ENCODE assay signal across 8 cellular contexts in genomic region chr1:156767879-156768608, GRCh38. TPM values are rescaled to one million over a fixed set of nuclear protein-coding genes. Genes with fewer than 3 reads are reported as not detected.
DNase-seq lines count a peak whose midpoint lies in the region; ATAC-seq and TF ChIP-seq lines count a peak whose summit lies in the region.

No MANE protein-coding gene starts in this region.

- ATAC-seq in naive thymus-derived CD4-positive, alpha-beta T cell = no peak

- H3K9me3 Mint-ChIP-seq in endothelial cell (ENCODE audit: unreplicated experiment) = no peaks in the 10 kb centered on the region
- peaks cover 0 to 3% (median 0%) of the 10 kb centered on the region in 11 donors for H3K9me3 Mint-ChIP-seq in naive thymus-derived CD4-positive, alpha-beta T cell

- POLR2A ChIA-PET in naive thymus-derived CD4-positive, alpha-beta T cell (lab: Charles Lee) = interaction anchor here (0.5 to 5.9 kb wide), 14 partner anchors 16 to 1058 kb away, joined by 3 to 74 read pairs (median 7); partner anchors contain the start of genes HDGF, ISG20L2, MEF2D and METTL25B

- peaks cover 6% of the 10 kb centered on the region for H3K27me3 Mint-ChIP-seq in endothelial cell (ENCODE audit: unreplicated experiment)
- H3K27me3 Mint-ChIP-seq in naive thymus-derived CD4-positive, alpha-beta T cell = no peaks in the 10 kb centered on the region

- H3K4me3 ChIP-seq in HFF-Myc (replicated peaks; ENCODE audit: low read depth, low read length) = peak overlapping the region; percentile 67
- peak overlapping the region; percentile 89 for H3K4me3 ChIP-seq in naive thymus-derived CD4-positive, alpha-beta T cell (ENCODE audit: low read length)

- H3K27ac Mint-ChIP-seq in endothelial cell (ENCODE audit: unreplicated experiment) = peak overlapping the region; percentile 70
- peak overlapping the region in 2 of 9 donors; percentile 88 to 91 for H3K27ac Mint-ChIP-seq in naive thymus-derived CD4-positive, alpha-beta T cell

- peaks cover 26 to 41% of the 10 kb centered on the region in 2 donors for H3K4me1 ChIP-seq in naive thymus-derived CD4-positive, alpha-beta T cell (ENCODE audit: control insufficient read depth in 2 of 2, insufficient read depth in 2 of 2, low read length in 2 of 2)

- peak overlapping the region; percentile 98 for H3K27ac ChIP-seq in naive thymus-derived CD4-positive, alpha-beta T cell (ENCODE audit: low read depth, low read length)

- no peak overlapping the region for H3K4me3 Mint-ChIP-seq in endothelial cell (ENCODE audit: unreplicated experiment)
- H3K4me3 Mint-ChIP-seq in naive thymus-derived CD4-positive, alpha-beta T cell = no peak overlapping the region

- TF ChIP-seq CTCF in HFF-Myc (IDR thresholded peaks at IDR 0.05; ENCODE audit: low read depth, low read length, missing control alignments) (no peak), endothelial cell (IDR thresholded peaks at IDR 0.05; ENCODE audit: unreplicated experiment) (no peak)

- CTCF ChIA-PET in naive thymus-derived CD4-positive, alpha-beta T cell (lab: Charles Lee) = interaction anchor here (1.2 to 2.7 kb wide), 2 partner anchors 41 to 42 kb away, joined by 3 to 12 read pairs; no protein-coding TSS in a partner anchor

- H3K9me3 ChIP-seq in naive thymus-derived CD4-positive, alpha-beta T cell (ENCODE audit: control insufficient read depth in 2 of 3, low read length in 3 of 3) = no peaks in the 10 kb centered on the region

- H3K36me3 Mint-ChIP-seq in endothelial cell (ENCODE audit: low read depth, unreplicated experiment) = peaks cover 7% of the 10 kb centered on the region
- peaks cover 5 to 28% (median 19%) of the 10 kb centered on the region in 5 donors for H3K36me3 Mint-ChIP-seq in naive thymus-derived CD4-positive, alpha-beta T cell

- peaks cover 0 to 24% (median 4%) of the 10 kb centered on the region in 3 experiments for H3K36me3 ChIP-seq in naive thymus-derived CD4-positive, alpha-beta T cell (ENCODE audit: control insufficient read depth in 2 of 3, insufficient read depth in 3 of 3, low read length in 3 of 3)

- intact Hi-C loops in naive thymus-derived CD4-positive, alpha-beta T cell (cut with micrococcal nuclease) = loop anchor here (1.0 to 2.0 kb wide), 16 partner anchors 17 to 909 kb away; partner anchors contain the start of genes HDGF (in 2 of the 2), ISG20L2 (in 2 of the 2), METTL25B (in 2 of the 2) and MRPL24 (in 2 of the 2)

- DNase-seq in ELF-1 (ENCODE audit: low read depth, low spot score) = peak; percentile 40
- DNase-seq in HFF-Myc (ENCODE audit: extremely low read depth, low read depth) = no peak
- DNase-seq in T follicular helper cell (ENCODE audit: low read depth) = peak; percentile 15
- peak; percentile 38 for DNase-seq in endothelial cell (ENCODE audit: low spot score)
- peak in 3 of 9 donors; percentile 33 to 66 (median 53) for DNase-seq in naive thymus-derived CD4-positive, alpha-beta T cell
- no peak for DNase-seq in cerebellar nuclear complex (lab: John Stamatoyannopoulos, UW)
- no peak for DNase-seq in DMS153 treated with DMSO at 0.1 percent for 48 hours (lab: John Stamatoyannopoulos, UW; ENCODE audit: unreplicated experiment)
- DNase-seq in putamen (ENCODE audit: low spot score) = no peak

- H3K27me3 ChIP-seq in naive thymus-derived CD4-positive, alpha-beta T cell (ENCODE audit: control insufficient read depth in 2 of 2, insufficient read depth in 2 of 2, low read length in 2 of 2) = no peaks in the 10 kb centered on the region

- H3K4me1 Mint-ChIP-seq in endothelial cell (ENCODE audit: unreplicated experiment) = peaks cover 29% of the 10 kb centered on the region
- H3K4me1 Mint-ChIP-seq in naive thymus-derived CD4-positive, alpha-beta T cell = peaks cover 42 to 53% (median 45%) of the 10 kb centered on the region in 7 donors

RNA-seq across cellular contexts. Expression of gene PRCC, which starts 0.7 kb away (rescaled TPM):
- 91.9 TPM for total RNA-seq in endothelial cell (ENCODE audit: unreplicated experiment)
- 10 to 100 TPM; 53.2 to 88.9 (median 61.7) TPM for total RNA-seq in naive thymus-derived CD4-positive, alpha-beta T cell
- polyA plus RNA-seq in naive thymus-derived CD4-positive, alpha-beta T cell = 10 to 100 TPM; 40.9 to 60.8 TPM

RNA-seq across cellular contexts. Expression of gene HDGF, which starts 16.6 kb away (rescaled TPM):
- total RNA-seq in endothelial cell (ENCODE audit: unreplicated experiment) = 175 TPM
- total RNA-seq in naive thymus-derived CD4-positive, alpha-beta T cell = 100 to 1,000 TPM in 1 of 5 experiments, 10 to 100 TPM in 4; 64.1 to 224 (median 91.2) TPM
- polyA plus RNA-seq in naive thymus-derived CD4-positive, alpha-beta T cell = 10 to 100 TPM; 25.0 to 39.3 TPM

RNA-seq across cellular contexts. Expression of gene MRPL24, which starts 27.2 kb away (rescaled TPM):
- 26.7 TPM for total RNA-seq in endothelial cell (ENCODE audit: unreplicated experiment)
- total RNA-seq in naive thymus-derived CD4-positive, alpha-beta T cell = 10 to 100 TPM; 19.1 to 68.9 (median 47.2) TPM
- 10 to 100 TPM; 86.3 to 98.0 TPM for polyA plus RNA-seq in naive thymus-derived CD4-positive, alpha-beta T cell

RNA-seq across cellular contexts. Expression of gene ISG20L2, which starts 39.5 kb away (rescaled TPM):
- 33.4 TPM for total RNA-seq in endothelial cell (ENCODE audit: unreplicated experiment)
- total RNA-seq in naive thymus-derived CD4-positive, alpha-beta T cell = 10 to 100 TPM; 44.7 to 59.9 (median 53.9) TPM
- 10 to 100 TPM; 15.3 to 20.6 TPM for polyA plus RNA-seq in naive thymus-derived CD4-positive, alpha-beta T cell

RNA-seq across cellular contexts. Expression of gene METTL25B, which starts 39.8 kb away (rescaled TPM):
- 19.3 TPM for total RNA-seq in endothelial cell (ENCODE audit: unreplicated experiment)
- total RNA-seq in naive thymus-derived CD4-positive, alpha-beta T cell = 10 to 100 TPM; 16.0 to 29.8 (median 29.1) TPM
- polyA plus RNA-seq in naive thymus-derived CD4-positive, alpha-beta T cell = 1 to 10 TPM; 4.4 to 5.1 TPM

Comparison
In these comparisons a context has a peak if more than half of its experiments do, and no peak if none do; other contexts are left out.
1. DNase-seq: peak in ELF-1 (single experiment), T follicular helper cell (single experiment) and endothelial cell (single experiment); none in HFF-Myc (single experiment), cerebellar nuclear complex (0 of 2), DMS153 treated with DMSO at 0.1 percent for 48 hours (single experiment) and putamen (single experiment).